ENCODE assay signal across 11 cellular contexts in the genomic region with DNA sequence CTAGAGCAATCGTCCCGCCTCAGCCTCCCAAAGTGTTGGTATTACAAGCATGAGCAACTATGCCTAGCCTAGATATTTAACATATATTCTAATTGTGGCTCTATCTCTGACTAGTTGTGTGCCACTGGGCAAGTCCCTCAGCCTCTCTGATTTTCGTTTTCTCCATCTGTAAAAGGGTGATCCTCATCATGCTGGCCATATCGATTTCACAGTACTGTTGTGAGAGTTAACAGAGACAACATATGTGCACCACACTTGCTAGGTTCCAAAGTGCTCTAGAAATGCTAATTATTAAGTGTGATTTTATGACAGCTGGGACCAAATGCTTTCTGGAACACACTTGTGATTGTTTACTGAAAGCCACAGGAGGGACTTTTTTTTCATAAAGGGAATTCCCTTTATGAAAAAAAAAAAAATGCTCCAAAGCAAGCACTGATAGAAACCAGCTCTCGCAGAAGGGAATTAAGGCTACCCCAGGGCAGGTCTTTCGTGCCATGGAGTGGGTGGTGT.
DNase-seq lines count a peak whose midpoint lies in the region; ATAC-seq and TF ChIP-seq lines count a peak whose summit lies in the region.
"Had no signal": no experiment of that assay in that cellular context is flagged by ENCODE, and none has a peak within 500 bp of the region (broad histone marks: within the 10 kb centered on the region; RNA-seq: fewer than 3 reads in every experiment).

No MANE protein-coding gene starts in this region.

- H3K27ac ChIP-seq in A673 (ENCODE audit: low read depth, low read length, poor library complexity, severe bottlenecking), result no peak overlapping the region
- no peak overlapping the region for H3K27ac ChIP-seq in right atrium auricular region

- H3K36me3 ChIP-seq in A673 (ENCODE audit: insufficient read depth, low read length, poor library complexity, severe bottlenecking), result no peaks in the 10 kb centered on the region
- peaks cover 7% of the 10 kb centered on the region for H3K36me3 ChIP-seq in right atrium auricular region

- no peak overlapping the region for H3K4me3 ChIP-seq in A673 (ENCODE audit: low read depth, low read length, poor library complexity, severe bottlenecking)
- no peak overlapping the region for H3K4me3 ChIP-seq in right atrium auricular region

- no peaks in the 10 kb centered on the region for H3K4me1 ChIP-seq in A673 (ENCODE audit: insufficient read depth, low read length, poor library complexity, severe bottlenecking)
- no peaks in the 10 kb centered on the region for H3K4me1 ChIP-seq in right atrium auricular region

- CTCF ChIA-PET in GM10248 (lab: Yijun Ruan, JAX) (interaction anchor here (1.2 to 7.7 kb wide), 6 partner anchors 11 to 299 kb away, joined by 3 to 79 read pairs (median 4); no protein-coding TSS in a partner anchor), A673 (lab: Charles Lee) (no interaction called here)

- TF ChIP-seq CTCF in GM10248 (IDR thresholded peaks at IDR 0.05; ENCODE audit: control extremely low read depth, extremely low read depth, low read depth, missing control alignments) (no peak), A673 (conservative IDR thresholded peaks at IDR 0.05; ENCODE audit: low read depth, low read length) (no peak), right atrium auricular region (IDR thresholded peaks at IDR 0.05) (no peak)

- DNase-seq in GM10248 (ENCODE audit: extremely low spot score), result peak; percentile 61
- no peak for DNase-seq in OCI-M1 (lab: John Stamatoyannopoulos, UW)
- no peak for DNase-seq in kidney glomerular epithelial cell (lab: John Stamatoyannopoulos, UW)
- DNase-seq in A673 (ENCODE audit: low spot score), result no peak
- no peak for DNase-seq in right atrium auricular region (ENCODE audit: low spot score)
- DNase-seq: activated naive CD4-positive, alpha-beta T cell treated with anti-CD3 and anti-CD28 coated beads for 36 hours; effector memory CD4-positive, alpha-beta T cell; naive thymus-derived CD4-positive, alpha-beta T cell had no signal

- POLR2A ChIA-PET in GM10248 (lab: Yijun Ruan, JAX), result no interaction called here
- POLR2A ChIA-PET in A673 (lab: Charles Lee; ENCODE audit: low non-redundant PET), result no interaction called here

- ATAC-seq in GM18909 (IDR thresholded peaks at IDR 0.05; ENCODE audit: poor library complexity, unreplicated experiment) (peak; percentile 86), HG02610 (IDR thresholded peaks at IDR 0.05; ENCODE audit: unreplicated experiment) (peak; percentile 91), HG03442 (IDR thresholded peaks at IDR 0.05; ENCODE audit: unreplicated experiment) (peak; percentile 77)
- ATAC-seq: naive thymus-derived CD4-positive, alpha-beta T cell had no signal

- no TSS peak for BruUV-seq in A673 (replicated peaks; lab: Mats Ljungman, UMichigan)

- H3K27me3 ChIP-seq in A673 (replicated peaks; ENCODE audit: insufficient read depth, low read depth, low read length, poor library complexity), result no peaks in the 10 kb centered on the region
- no peaks in the 10 kb centered on the region for H3K27me3 ChIP-seq in right atrium auricular region

- H3K9me3 ChIP-seq in A673 (ENCODE audit: low read depth, low read length, poor library complexity, severe bottlenecking) (no peaks in the 10 kb centered on the region), right atrium auricular region (no peaks in the 10 kb centered on the region)

- intact Hi-C loops in A673 (cut with micrococcal nuclease; ENCODE audit: unreplicated experiment), result no loop called here
